ENCODE assay signal across 20 cellular contexts in the genomic region with DNA sequence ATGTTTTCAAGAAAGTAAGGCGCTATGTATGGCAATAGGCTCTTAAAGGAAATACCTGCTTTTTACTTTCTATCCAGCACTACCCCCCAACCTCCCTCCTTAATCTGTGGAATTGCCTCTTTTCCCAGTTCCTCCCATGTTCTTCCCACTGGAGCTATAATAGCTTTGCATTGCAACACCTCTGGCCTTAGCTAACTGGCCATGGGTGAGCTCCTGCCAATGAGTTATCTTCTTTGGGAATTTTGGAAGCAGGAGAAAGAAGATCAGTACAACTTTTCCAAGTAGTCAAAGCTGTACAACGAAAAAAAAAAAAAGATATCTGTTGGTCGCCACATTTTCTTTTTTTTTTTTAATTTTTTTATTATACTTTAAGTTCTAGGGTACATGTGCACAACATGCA.
"Had no signal": no experiment of that assay in that cellular context is flagged by ENCODE, and none has a peak within 500 bp of the region (broad histone marks: within the 10 kb centered on the region; RNA-seq: fewer than 3 reads in every experiment).

No MANE protein-coding gene starts in this region.

- H3K9me3 ChIP-seq: esophagus muscularis mucosa, gastrocnemius medialis, left ventricle myocardium inferior, lower lobe of right lung, prostate gland, stomach, thoracic aorta, transverse colon had no signal

- H3K36me3 ChIP-seq: esophagus muscularis mucosa, gastrocnemius medialis, left ventricle myocardium inferior, lower lobe of right lung, prostate gland, stomach, thoracic aorta, transverse colon had no signal

- H3K4me3 Mint-ChIP-seq: mesothelial cell of epicardium, natural killer cell had no signal

- H3K9ac ChIP-seq: parathyroid adenoma had no signal

- H3K79me2 ChIP-seq: parathyroid adenoma had no signal

- H3K27me3 ChIP-seq: esophagus muscularis mucosa, gastrocnemius medialis, transverse colon had no signal

- H3K27ac Mint-ChIP-seq: mesothelial cell of epicardium, natural killer cell had no signal

- ATAC-seq: left cardiac atrium, lower lobe of right lung, natural killer cell had no signal

- H3K4me1 Mint-ChIP-seq: natural killer cell had no signal

- H3K4me3 ChIP-seq: esophagus muscularis mucosa, gastrocnemius medialis, left ventricle myocardium inferior, lower lobe of right lung, prostate gland, stomach, thoracic aorta, transverse colon had no signal

- H2AFZ ChIP-seq: parathyroid adenoma had no signal

- H3K4me1 ChIP-seq: esophagus muscularis mucosa, gastrocnemius medialis, left ventricle myocardium inferior, lower lobe of right lung, parathyroid adenoma, prostate gland, stomach, transverse colon had no signal

- H3K27me3 Mint-ChIP-seq: memory B cell had no signal

- H3K9me3 Mint-ChIP-seq: natural killer cell had no signal

- H3K36me3 Mint-ChIP-seq: mesothelial cell of epicardium, natural killer cell had no signal

- H3K27ac ChIP-seq: epithelial cell of prostate, esophagus muscularis mucosa, gastrocnemius medialis, left ventricle myocardium inferior, lower lobe of right lung, parathyroid adenoma, prostate gland, stomach, thoracic aorta, transverse colon had no signal

- DNase-seq: effector memory CD4-positive, alpha-beta T cell; gastrocnemius medialis; glutamatergic neuron; kidney; left cardiac atrium; left ventricle myocardium inferior; lower lobe of right lung; natural killer cell; stimulated activated CD4-positive, alpha-beta T cell treated with anti-CD3 and anti-CD28 coated beads, Interleukin-4, amount 100 ng/mL, for 24 hours; stimulated activated naive CD4-positive, alpha-beta T cell; stomach; substantia nigra; transverse colon had no signal
